1 cellular context compared by ENCODE assay signal in genomic region chr17:37747222-37747621, GRCh38.
TF ChIP-seq lines count a peak whose summit lies in the region.

No MANE protein-coding gene starts in this region.

TF ChIP-seq in GM12878, 131 proteins besides CTCF, POLR2A, EP300 and RAD21:
- no peak for TF ChIP-seq RELB (IDR thresholded peaks at IDR 0.05; ENCODE audit: low read depth)
- no peak for TF ChIP-seq PBX3 (IDR thresholded peaks at IDR 0.05; ENCODE audit: insufficient replicate concordance, low read depth, low read length)
- TF ChIP-seq CBX3 (IDR thresholded peaks at IDR 0.05; ENCODE audit: borderline replicate concordance, low read depth): no peak
- TF ChIP-seq SRF (IDR thresholded peaks at IDR 0.05; ENCODE audit: low read depth in 2 of 2, low read length in 2 of 2): no peak
- TF ChIP-seq ZNF622 (IDR thresholded peaks at IDR 0.05): no peak
- no peak for TF ChIP-seq SREBF2 (IDR thresholded peaks at IDR 0.05; ENCODE audit: low read length)
- peak; percentile 69 for TF ChIP-seq PKNOX1 (IDR thresholded peaks at IDR 0.05)
- TF ChIP-seq NFXL1 (IDR thresholded peaks at IDR 0.05; ENCODE audit: borderline replicate concordance): no peak
